8 cellular contexts compared by ENCODE assay signal in genomic region chr1:26864610-26865480, GRCh38. TPM values are rescaled to one million over a fixed set of nuclear protein-coding genes. Genes with fewer than 3 reads are reported as not detected.
DNase-seq lines count a peak whose midpoint lies in the region; ATAC-seq and TF ChIP-seq lines count a peak whose summit lies in the region.

No MANE protein-coding gene starts in this region.

- DNase-seq in DMS53 (lab: John Stamatoyannopoulos, UW) (peak; percentile 99), OCI-M2 (lab: John Stamatoyannopoulos, UW; ENCODE audit: unreplicated experiment) (peak; percentile 83), epithelial cell of proximal tubule (ENCODE audit: low read depth) (peak; percentile 67), mucosa of gallbladder (ENCODE audit: low spot score) (peak; percentile 97)
- DNase-seq in Jurkat, Clone E6-1 (ENCODE audit: low read depth, low spot score): peak; percentile 95
- DNase-seq in activated T-cell treated with anti-CD3 and anti-CD28 coated beads, Interleukin-2, amount 50 U/mL, for 1 hour: peak; percentile 96
- peak; percentile 91 for DNase-seq in stimulated activated CD8-positive, alpha-beta memory T cell treated with anti-CD3 and anti-CD28 coated beads, Interleukin-4, amount 100 ng/mL, for 24 hours (ENCODE audit: low read depth)

- peak; percentile 93 for ATAC-seq in GM21619 (IDR thresholded peaks at IDR 0.05; ENCODE audit: unreplicated experiment)

- peak overlapping the region; percentile 93 for H3K4me3 ChIP-seq in Jurkat, Clone E6-1 (ENCODE audit: low read length)
- H3K4me3 ChIP-seq in epithelial cell of proximal tubule (ENCODE audit: low read depth, low read length): peak overlapping the region; percentile 76

- TF ChIP-seq CTCF in epithelial cell of proximal tubule (conservative IDR thresholded peaks at IDR 0.05; ENCODE audit: low read depth, low read length): no peak

RNA-seq across cellular contexts. Expression of gene SFN, which starts 1.9 kb away (rescaled TPM):
- polyA plus RNA-seq in Jurkat, Clone E6-1 (2012; ENCODE audit: insufficient read depth, insufficient read length): 0.88 TPM
- total RNA-seq in epithelial cell of proximal tubule (213 and 239 TPM in 2 replicates), mucosa of gallbladder (37.1 TPM)

RNA-seq across cellular contexts. Expression of gene GPN2, which starts 25.2 kb away (rescaled TPM):
- 29.6 TPM for polyA plus RNA-seq in Jurkat, Clone E6-1 (2012; ENCODE audit: insufficient read depth, insufficient read length)
- 10.9 and 14.6 TPM in 2 replicates for total RNA-seq in epithelial cell of proximal tubule
- 31.5 TPM for total RNA-seq in mucosa of gallbladder

RNA-seq across cellular contexts. Expression of gene GPATCH3, which starts 35.4 kb away (rescaled TPM):
- polyA plus RNA-seq in Jurkat, Clone E6-1 (2012; ENCODE audit: insufficient read depth, insufficient read length): 14.7 TPM
- total RNA-seq in epithelial cell of proximal tubule: 6.7 and 10.2 TPM in 2 replicates
- 13.7 TPM for total RNA-seq in mucosa of gallbladder

RNA-seq across cellular contexts. Expression of gene ZDHHC18, which starts 38.4 kb away (rescaled TPM):
- polyA plus RNA-seq in Jurkat, Clone E6-1 (2012; ENCODE audit: insufficient read depth, insufficient read length): 42.1 TPM
- total RNA-seq in epithelial cell of proximal tubule (34.2 and 53.3 TPM in 2 replicates), mucosa of gallbladder (20.4 TPM)

RNA-seq across cellular contexts. Expression of gene NR0B2, which starts 48.9 kb away (rescaled TPM):
- polyA plus RNA-seq in Jurkat, Clone E6-1 (2012; ENCODE audit: insufficient read depth, insufficient read length): not detected
- total RNA-seq in epithelial cell of proximal tubule (not detected in 2 replicates), mucosa of gallbladder (98.9 TPM)

Comparison
In these comparisons a context has a peak if more than half of its experiments do, and no peak if none do; other contexts are left out.
1. Peak in every context shown above with its lines: DNase-seq, ATAC-seq and H3K4me3 ChIP-seq.